ENCODE assay signal across 8 cellular contexts in the genomic region with DNA sequence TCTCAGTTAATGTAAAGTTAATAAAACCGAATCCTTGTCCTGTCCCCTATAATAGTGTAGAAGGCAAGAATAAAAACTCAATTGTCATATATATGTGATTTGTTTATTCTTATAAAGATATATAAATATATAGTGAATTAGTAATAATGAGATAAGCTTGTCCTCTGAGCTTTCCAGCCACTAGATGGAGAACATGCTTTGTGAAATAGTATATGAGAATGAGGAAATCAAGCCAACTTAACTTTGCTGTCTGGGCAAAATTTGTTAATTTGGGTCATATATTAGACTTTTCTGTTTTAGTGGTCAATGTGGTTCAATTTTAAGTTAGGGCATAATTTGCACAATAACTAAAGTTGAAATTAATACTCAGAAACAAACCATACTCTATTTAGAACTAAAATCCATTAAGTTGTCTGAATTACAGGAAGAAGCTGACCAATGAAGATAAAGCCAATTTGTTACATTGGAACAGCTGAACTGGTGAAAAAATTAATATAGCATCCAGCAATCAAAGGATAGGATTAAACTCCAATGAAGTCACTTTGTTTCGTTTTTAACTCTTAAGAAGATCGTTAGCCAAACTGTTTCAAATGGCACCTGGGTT.
DNase-seq lines count a peak whose midpoint lies in the region; ATAC-seq and TF ChIP-seq lines count a peak whose summit lies in the region.

No MANE protein-coding gene starts in this region.

- no peak overlapping the region for H3K4me3 Mint-ChIP-seq in Calu3 (ENCODE audit: low read depth, unreplicated experiment)

- no peaks in the 10 kb centered on the region for H3K4me1 Mint-ChIP-seq in Calu3 (ENCODE audit: low read depth, unreplicated experiment)

- H3K27ac Mint-ChIP-seq in Calu3 (ENCODE audit: unreplicated experiment) = no peak overlapping the region

- H3K79me2 ChIP-seq in MM.1S (ENCODE audit: low read length) = no peaks in the 10 kb centered on the region

- 76% methylated on average over 3 of the region's 3 CpGs for WGBS in liver

- H3K4me3 ChIP-seq in MM.1S (ENCODE audit: low read length) (no peak overlapping the region), WERI-Rb-1 (ENCODE audit: low read depth, low read length) (no peak overlapping the region), liver (ENCODE audit: low read depth in 1 of 3, low read length in 3 of 3) (no peak overlapping the region)

- BruUV-seq in Calu3 (replicated peaks; lab: Mats Ljungman, UMichigan) = no TSS peak

- H3K4me1 ChIP-seq in MM.1S (ENCODE audit: low read length) (0 out of 2 replicates have a peak, but pooled peaks cover 3% of the 10 kb centered on the region), liver (ENCODE audit: control insufficient read depth in 4 of 4, insufficient read depth in 4 of 4, low read length in 3 of 4) (no peaks in the 10 kb centered on the region)

- H3K9ac ChIP-seq in MM.1S (ENCODE audit: low read length) = no peak overlapping the region
- H3K9ac ChIP-seq in liver (ENCODE audit: low read depth in 1 of 2, low read length in 2 of 2) = no peak overlapping the region

- H3K9me3 ChIP-seq in MM.1S (replicated peaks; ENCODE audit: insufficient read depth, low read length) (no peaks in the 10 kb centered on the region), WERI-Rb-1 (ENCODE audit: severe bottlenecking) (no peaks in the 10 kb centered on the region), liver (ENCODE audit: control insufficient read depth in 4 of 4, low read length in 3 of 4) (no peaks in the 10 kb centered on the region)

- TF ChIP-seq RAD21 in liver (IDR thresholded peaks at IDR 0.05) = peak; percentile 25 to 26

- no peaks in the 10 kb centered on the region for H3K9me3 Mint-ChIP-seq in Calu3 (ENCODE audit: low read depth, unreplicated experiment)

- no peaks in the 10 kb centered on the region for H4K20me1 ChIP-seq in MM.1S (ENCODE audit: insufficient read depth, low read length)

- H3K27ac ChIP-seq in MM.1S (ENCODE audit: low read length) (no peak overlapping the region), WERI-Rb-1 (no peak overlapping the region), liver (ENCODE audit: low read depth in 1 of 2, low read length in 2 of 2) (no peak overlapping the region)

- no peak overlapping the region for H2AFZ ChIP-seq in MM.1S (ENCODE audit: low read length)

- intact Hi-C loops in Calu3 (cut with micrococcal nuclease; ENCODE audit: unreplicated experiment) = loop anchor here (1.0 to 5.0 kb wide), 8 partner anchors 130 to 1735 kb away; partner anchors contain the start of gene ETV1

- CTCF ChIA-PET in Calu3 (lab: Charles Lee) = interaction anchor here (1.0 to 3.6 kb wide), 3 partner anchors 9 to 1408 kb away, joined by 3 to 38 read pairs (median 26); no protein-coding TSS in a partner anchor

- no peak overlapping the region for H3K4me2 ChIP-seq in MM.1S (ENCODE audit: low read depth, low read length)

- no peaks in the 10 kb centered on the region for H3F3A ChIP-seq in MM.1S (ENCODE audit: insufficient read depth, low read length)

- DNase-seq in Calu3 (no peak), MM.1S (peak; percentile 25), WERI-Rb-1 (no peak)
- no peak for DNase-seq in activated CD8-positive, alpha-beta memory T cell treated with anti-CD3 and anti-CD28 coated beads for 24 hours

- H3K27me3 ChIP-seq in MM.1S (replicated peaks; ENCODE audit: insufficient read depth, low read length) = no peaks in the 10 kb centered on the region
- H3K27me3 ChIP-seq in WERI-Rb-1 (ENCODE audit: insufficient read depth, low read depth, severe bottlenecking) = no peaks in the 10 kb centered on the region
- no peaks in the 10 kb centered on the region for H3K27me3 ChIP-seq in liver (ENCODE audit: control insufficient read depth in 4 of 4, insufficient read depth in 4 of 4, low read length in 3 of 4)

- H3K9me2 ChIP-seq in MM.1S (replicated peaks; ENCODE audit: insufficient read depth, low read length) = no peaks in the 10 kb centered on the region

- TF ChIP-seq CTCF in Calu3 (IDR thresholded peaks at IDR 0.05; ENCODE audit: unreplicated experiment) = peak; percentile 48
- TF ChIP-seq CTCF in MM.1S (IDR thresholded peaks at IDR 0.05; ENCODE audit: low read length) = peak; percentile 11
- 0 out of 2 replicates have a peak, but pooled peaks have one; percentile 7 for TF ChIP-seq CTCF in WERI-Rb-1 (IDR thresholded peaks at IDR 0.05; ENCODE audit: low read depth, low read length)
- no peak for TF ChIP-seq CTCF in liver (IDR thresholded peaks at IDR 0.05; ENCODE audit: low read depth, low read length, missing input control)

- H3K27me3 Mint-ChIP-seq in Calu3 (ENCODE audit: unreplicated experiment) = no peaks in the 10 kb centered on the region

- ATAC-seq in GM18867 (IDR thresholded peaks at IDR 0.05; ENCODE audit: unreplicated experiment) (no peak), GM18502 (IDR thresholded peaks at IDR 0.05; ENCODE audit: poor library complexity, unreplicated experiment) (no peak), HG03039 (IDR thresholded peaks at IDR 0.05; ENCODE audit: unreplicated experiment) (no peak)

- H3K36me3 ChIP-seq in MM.1S (replicated peaks; ENCODE audit: insufficient read depth, low read length) (no peaks in the 10 kb centered on the region), WERI-Rb-1 (no peaks in the 10 kb centered on the region), liver (ENCODE audit: control insufficient read depth in 4 of 4, insufficient read depth in 3 of 4, low read depth in 1 of 4, low read length in 3 of 4) (no peaks in the 10 kb centered on the region)

- H3K36me3 Mint-ChIP-seq in Calu3 (ENCODE audit: insufficient read depth, unreplicated experiment) = no peaks in the 10 kb centered on the region

TF ChIP-seq in liver, 16 proteins besides CTCF, POLR2A, EP300 and RAD21:
- TF ChIP-seq JUND (IDR thresholded peaks at IDR 0.05) (no peak), GABPA (IDR thresholded peaks at IDR 0.05 in 1 of 2, conservative IDR thresholded peaks at IDR 0.05 in 1 of 2) (no peak), NR2F2 (IDR thresholded peaks at IDR 0.05) (no peak), FOXA2 (IDR thresholded peaks at IDR 0.05) (no peak), YY1 (IDR thresholded peaks at IDR 0.05) (no peak), ATF3 (IDR thresholded peaks at IDR 0.05) (no peak), SP1 (IDR thresholded peaks at IDR 0.05) (no peak), TAF1 (conservative IDR thresholded peaks at IDR 0.05) (no peak), FOXA1 (IDR thresholded peaks at IDR 0.05) (no peak), HNF4G (IDR thresholded peaks at IDR 0.05) (no peak), RXRA (IDR thresholded peaks at IDR 0.05) (no peak), EGR1 (IDR thresholded peaks at IDR 0.05; ENCODE audit: low read depth in 2 of 2) (no peak), HNF4A (conservative IDR thresholded peaks at IDR 0.05) (no peak), ZBTB33 (IDR thresholded peaks at IDR 0.05) (no peak)
- TF ChIP-seq, protein P1, sequence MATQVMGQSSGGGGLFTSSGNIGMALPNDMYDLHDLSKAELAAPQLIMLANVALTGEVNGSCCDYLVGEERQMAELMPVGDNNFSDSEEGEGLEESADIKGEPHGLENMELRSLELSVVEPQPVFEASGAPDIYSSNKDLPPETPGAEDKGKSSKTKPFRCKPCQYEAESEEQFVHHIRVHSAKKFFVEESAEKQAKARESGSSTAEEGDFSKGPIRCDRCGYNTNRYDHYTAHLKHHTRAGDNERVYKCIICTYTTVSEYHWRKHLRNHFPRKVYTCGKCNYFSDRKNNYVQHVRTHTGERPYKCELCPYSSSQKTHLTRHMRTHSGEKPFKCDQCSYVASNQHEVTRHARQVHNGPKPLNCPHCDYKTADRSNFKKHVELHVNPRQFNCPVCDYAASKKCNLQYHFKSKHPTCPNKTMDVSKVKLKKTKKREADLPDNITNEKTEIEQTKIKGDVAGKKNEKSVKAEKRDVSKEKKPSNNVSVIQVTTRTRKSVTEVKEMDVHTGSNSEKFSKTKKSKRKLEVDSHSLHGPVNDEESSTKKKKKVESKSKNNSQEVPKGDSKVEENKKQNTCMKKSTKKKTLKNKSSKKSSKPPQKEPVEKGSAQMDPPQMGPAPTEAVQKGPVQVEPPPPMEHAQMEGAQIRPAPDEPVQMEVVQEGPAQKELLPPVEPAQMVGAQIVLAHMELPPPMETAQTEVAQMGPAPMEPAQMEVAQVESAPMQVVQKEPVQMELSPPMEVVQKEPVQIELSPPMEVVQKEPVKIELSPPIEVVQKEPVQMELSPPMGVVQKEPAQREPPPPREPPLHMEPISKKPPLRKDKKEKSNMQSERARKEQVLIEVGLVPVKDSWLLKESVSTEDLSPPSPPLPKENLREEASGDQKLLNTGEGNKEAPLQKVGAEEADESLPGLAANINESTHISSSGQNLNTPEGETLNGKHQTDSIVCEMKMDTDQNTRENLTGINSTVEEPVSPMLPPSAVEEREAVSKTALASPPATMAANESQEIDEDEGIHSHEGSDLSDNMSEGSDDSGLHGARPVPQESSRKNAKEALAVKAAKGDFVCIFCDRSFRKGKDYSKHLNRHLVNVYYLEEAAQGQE (IDR thresholded peaks at IDR 0.05) = no peak
- TF ChIP-seq, protein P2, sequence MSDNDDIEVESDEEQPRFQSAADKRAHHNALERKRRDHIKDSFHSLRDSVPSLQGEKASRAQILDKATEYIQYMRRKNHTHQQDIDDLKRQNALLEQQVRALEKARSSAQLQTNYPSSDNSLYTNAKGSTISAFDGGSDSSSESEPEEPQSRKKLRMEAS (IDR thresholded peaks at IDR 0.05) = no peak
